ENCODE assay signal across 1 cellular context in genomic region chr1:52033190-52034049, GRCh38.
TF ChIP-seq lines count a peak whose summit lies in the region.

TSS of gene KTI12 (minus strand) at chr1:52033810. CDS start at chr1:52033761, 49 bp downstream.

TF ChIP-seq in HepG2, 621 proteins besides CTCF, POLR2A, EP300 and RAD21 (continued from another document and continues in another):
- TF ChIP-seq MTERF4 (CRISPR knock-in tag; IDR thresholded peaks at IDR 0.05) (0 out of 2 replicates have a peak, but pooled peaks have one; percentile 28), EED (CRISPR knock-in tag; IDR thresholded peaks at IDR 0.05) (peak; percentile 76), RBAK (CRISPR knock-in tag; IDR thresholded peaks at IDR 0.05) (peak; percentile 36; the same call in 1 of the 2 replicates), IRX3 (CRISPR knock-in tag; IDR thresholded peaks at IDR 0.05; ENCODE audit: borderline replicate concordance, low read depth) (peak; percentile 54; the same call in 1 of the 2 replicates), ZNF10 (CRISPR knock-in tag; IDR thresholded peaks at IDR 0.05; ENCODE audit: borderline replicate concordance, low read depth) (no peak), SRSF9 (IDR thresholded peaks at IDR 0.05; ENCODE audit: borderline replicate concordance, insufficient read depth, low read depth, low read length, poor library complexity, severe bottlenecking) (no peak), PBX3 (CRISPR knock-in tag; IDR thresholded peaks at IDR 0.05; ENCODE audit: borderline replicate concordance) (no peak), ATAD3A (CRISPR knock-in tag; IDR thresholded peaks at IDR 0.05) (no peak), ZNF572 (CRISPR knock-in tag; IDR thresholded peaks at IDR 0.05) (peak; percentile 45; the same call in 1 of the 2 replicates), ZNF784 (CRISPR knock-in tag; IDR thresholded peaks at IDR 0.05; ENCODE audit: borderline replicate concordance) (no peak), ELF4 (CRISPR knock-in tag; IDR thresholded peaks at IDR 0.05; ENCODE audit: borderline replicate concordance) (peak; percentile 96), HHEX (CRISPR knock-in tag; IDR thresholded peaks at IDR 0.05) (no peak), REST (IDR thresholded peaks at IDR 0.05; ENCODE audit: borderline replicate concordance in 1 of 2, low read depth in 1 of 2, low read length in 2 of 2) (0 out of 4 replicates have a peak, but pooled peaks of 1 of the 2 experiments have one; percentile 9), ZNF629 (CRISPR knock-in tag; conservative IDR thresholded peaks at IDR 0.05) (0 out of 2 replicates have a peak, but pooled peaks have one; percentile 13), EEA1 (CRISPR knock-in tag; IDR thresholded peaks at IDR 0.05; ENCODE audit: borderline replicate concordance) (no peak), U2AF2 (IDR thresholded peaks at IDR 0.05; ENCODE audit: low read depth, low read length) (no peak), MAX (IDR thresholded peaks at IDR 0.05) (peak; percentile 83), ZFY (CRISPR knock-in tag; IDR thresholded peaks at IDR 0.05) (peak; percentile 78), GMEB2 (CRISPR knock-in tag; IDR thresholded peaks at IDR 0.05; ENCODE audit: low read depth) (peak; percentile 93), CBX2 (IDR thresholded peaks at IDR 0.05; ENCODE audit: low read depth, low read length) (no peak), CBX2 (CRISPR knock-in tag; IDR thresholded peaks at IDR 0.05; ENCODE audit: low read depth) (no peak), ZMYM2 (CRISPR knock-in tag; IDR thresholded peaks at IDR 0.05) (no peak), BHLHE40 (IDR thresholded peaks at IDR 0.05; ENCODE audit: low read length) (no peak), FOXC1 (CRISPR knock-in tag; IDR thresholded peaks at IDR 0.05; ENCODE audit: borderline replicate concordance) (peak; percentile 76; the same call in 1 of the 2 replicates), ZNF253 (CRISPR knock-in tag; IDR thresholded peaks at IDR 0.05; ENCODE audit: borderline replicate concordance) (peak; percentile 46; the same call in 1 of the 2 replicates), KLF16 (CRISPR knock-in tag; IDR thresholded peaks at IDR 0.05) (peak; percentile 14 to 69; a peak in 1 of 4 replicates), NONO (IDR thresholded peaks at IDR 0.05) (no peak), NONO (CRISPR knock-in tag; conservative IDR thresholded peaks at IDR 0.05) (0 out of 2 replicates have a peak, but pooled peaks have one; percentile 62), ZNF891 (CRISPR knock-in tag; IDR thresholded peaks at IDR 0.05) (0 out of 2 replicates have a peak, but pooled peaks have one; percentile 78), ARID5B (CRISPR knock-in tag; IDR thresholded peaks at IDR 0.05) (peak; percentile 29; the same call in 1 of the 2 replicates), ZNF18 (CRISPR knock-in tag; IDR thresholded peaks at IDR 0.05; ENCODE audit: insufficient replicate concordance) (peak; percentile 52), TEAD2 (CRISPR knock-in tag; IDR thresholded peaks at IDR 0.05) (no peak), ZNF674 (CRISPR knock-in tag; IDR thresholded peaks at IDR 0.05; ENCODE audit: low read depth) (no peak), ZHX2 (IDR thresholded peaks at IDR 0.05; ENCODE audit: low read depth) (0 out of 2 replicates have a peak, but pooled peaks have one; percentile 47), ZHX2 (CRISPR knock-in tag; IDR thresholded peaks at IDR 0.05; ENCODE audit: borderline replicate concordance) (no peak), ZNF737 (CRISPR knock-in tag; IDR thresholded peaks at IDR 0.05; ENCODE audit: borderline replicate concordance) (peak; percentile 58; the same call in 1 of the 2 replicates), ZNF580 (CRISPR knock-in tag; IDR thresholded peaks at IDR 0.05; ENCODE audit: borderline replicate concordance, low read depth) (no peak), PAWR (CRISPR knock-in tag; IDR thresholded peaks at IDR 0.05; ENCODE audit: borderline replicate concordance) (0 out of 2 replicates have a peak, but pooled peaks have one; percentile 68)
